In genomic region chr10:68578945-68579344, GRCh38 we compare ENCODE assay signal across 28 cellular contexts.
"Had no signal": no experiment of that assay in that cellular context is flagged by ENCODE, and none has a peak within 500 bp of the region (broad histone marks: within the 10 kb centered on the region; RNA-seq: fewer than 3 reads in every experiment).

No MANE protein-coding gene starts in this region.

- ATAC-seq: activated T-cell treated with anti-CD3 and anti-CD28 coated beads, Interleukin-2, amount 50 U/mL, for 4 hours; activated T-helper 17 cell treated with anti-CD3 and anti-CD28 coated beads, Interleukin-2, amount 50 U/mL, for 72 hours; left colon; stimulated activated naive B cell treated with anti-CD40 and anti-IgM and Interleukin-4, amounts not matched to agents 10 μg/mL and 1 μg/mL and 100 μg/mL, for 72 hours had no signal

- H3K4me3 ChIP-seq: esophagus squamous epithelium, right atrium auricular region, stomach, thyroid gland, upper lobe of left lung, vagina had no signal

- H3K27me3 ChIP-seq: esophagus squamous epithelium, right atrium auricular region, stomach, thyroid gland, upper lobe of left lung, vagina had no signal

- H3K9me3 Mint-ChIP-seq: activated CD4-positive, alpha-beta memory T cell treated with anti-CD3 and anti-CD28 coated beads, Interleukin-2, amount 10 ng/mL, durations not matched to agents 7 days and 5 days; activated CD4-positive, alpha-beta T cell treated with anti-CD3 and anti-CD28 coated beads, Interleukin-2, amount 10 ng/mL, durations not matched to agents 7 days and 5 days; activated T-cell treated with anti-CD3 and anti-CD28 coated beads, Interleukin-2, amount 50 U/mL, for 4 hours; activated T-helper 17 cell treated with anti-CD3 and anti-CD28 coated beads, Interleukin-2, amount 50 U/mL, for 72 hours; mesothelial cell of epicardium; naive B cell; neural crest cell; stimulated activated naive B cell treated with anti-CD40 and anti-IgM and Interleukin-4, amounts not matched to agents 10 μg/mL and 1 μg/mL and 100 μg/mL, for 72 hours had no signal

- DNase-seq: activated CD4-positive, alpha-beta memory T cell treated with anti-CD3 and anti-CD28 coated beads, Interleukin-2, amount 10 ng/mL, durations not matched to agents 7 days and 5 days; activated CD4-positive, alpha-beta T cell treated with anti-CD3 and anti-CD28 coated beads for 1 hour; activated CD4-positive, alpha-beta T cell treated with anti-CD3 and anti-CD28 coated beads, Interleukin-2, amount 10 ng/mL, durations not matched to agents 7 days and 5 days; activated gamma-delta T cell treated with Interleukin-2 at 50 U/mL for 16 hours; activated naive CD4-positive, alpha-beta T cell treated with anti-CD3 and anti-CD28 coated beads, Interleukin-2, amount 50 U/mL, for 16 hours; activated T-cell treated with anti-CD3 and anti-CD28 coated beads, Interleukin-2, amount 50 U/mL, for 4 hours; amygdala; central memory CD4-positive, alpha-beta T cell; dermis blood vessel endothelial cell; effector CD4-positive, alpha-beta T cell; esophagus squamous epithelium; glutamatergic neuron; islet precursor cell; left colon; naive B cell; occipital lobe; stimulated activated CD4-positive, alpha-beta T cell treated with anti-CD3 and anti-CD28 coated beads, Interleukin-15, amount 100 ng/mL, for 24 hours; stimulated activated CD4-positive, alpha-beta T cell treated with anti-CD3 and anti-CD28 coated beads, Interleukin-2, amount 100 ng/mL, for 24 hours; stimulated activated naive B cell treated with anti-CD40 and anti-IgM and Interleukin-4, amounts not matched to agents 10 μg/mL and 1 μg/mL and 100 μg/mL, for 72 hours; stomach; T-helper 2 cell; thyroid gland; upper lobe of left lung had no signal

- H3K36me3 Mint-ChIP-seq: naive B cell; stimulated activated naive B cell treated with anti-CD40 and anti-IgM and Interleukin-4, amounts not matched to agents 10 μg/mL and 1 μg/mL and 100 μg/mL, for 72 hours had no signal

- H3K27ac ChIP-seq: esophagus squamous epithelium, right atrium auricular region, stomach, thyroid gland, upper lobe of left lung, vagina had no signal

- H3K9me3 ChIP-seq: esophagus squamous epithelium, right atrium auricular region, stomach, thyroid gland, upper lobe of left lung, vagina had no signal

- H3K36me3 ChIP-seq: right atrium auricular region, thyroid gland, upper lobe of left lung, vagina had no signal

- H3K4me3 Mint-ChIP-seq: activated CD4-positive, alpha-beta memory T cell treated with anti-CD3 and anti-CD28 coated beads, Interleukin-2, amount 10 ng/mL, durations not matched to agents 7 days and 5 days; activated CD4-positive, alpha-beta T cell treated with anti-CD3 and anti-CD28 coated beads, Interleukin-2, amount 10 ng/mL, durations not matched to agents 7 days and 5 days; activated T-cell treated with anti-CD3 and anti-CD28 coated beads, Interleukin-2, amount 50 U/mL, for 4 hours; activated T-helper 17 cell treated with anti-CD3 and anti-CD28 coated beads, Interleukin-2, amount 50 U/mL, for 72 hours; mesothelial cell of epicardium; naive B cell; neural crest cell; stimulated activated naive B cell treated with anti-CD40 and anti-IgM and Interleukin-4, amounts not matched to agents 10 μg/mL and 1 μg/mL and 100 μg/mL, for 72 hours had no signal

- H3K27me3 Mint-ChIP-seq: activated CD4-positive, alpha-beta memory T cell treated with anti-CD3 and anti-CD28 coated beads, Interleukin-2, amount 10 ng/mL, durations not matched to agents 7 days and 5 days; activated CD4-positive, alpha-beta T cell treated with anti-CD3 and anti-CD28 coated beads, Interleukin-2, amount 10 ng/mL, durations not matched to agents 7 days and 5 days; activated T-helper 17 cell treated with anti-CD3 and anti-CD28 coated beads, Interleukin-2, amount 50 U/mL, for 72 hours had no signal

- H3K4me1 Mint-ChIP-seq: activated CD4-positive, alpha-beta memory T cell treated with anti-CD3 and anti-CD28 coated beads, Interleukin-2, amount 10 ng/mL, durations not matched to agents 7 days and 5 days; activated CD4-positive, alpha-beta T cell treated with anti-CD3 and anti-CD28 coated beads, Interleukin-2, amount 10 ng/mL, durations not matched to agents 7 days and 5 days; mesothelial cell of epicardium; naive B cell; neural crest cell; stimulated activated naive B cell treated with anti-CD40 and anti-IgM and Interleukin-4, amounts not matched to agents 10 μg/mL and 1 μg/mL and 100 μg/mL, for 72 hours had no signal

- H3K27ac Mint-ChIP-seq: activated CD4-positive, alpha-beta memory T cell treated with anti-CD3 and anti-CD28 coated beads, Interleukin-2, amount 10 ng/mL, durations not matched to agents 7 days and 5 days; activated CD4-positive, alpha-beta T cell treated with anti-CD3 and anti-CD28 coated beads, Interleukin-2, amount 10 ng/mL, durations not matched to agents 7 days and 5 days; activated T-helper 17 cell treated with anti-CD3 and anti-CD28 coated beads, Interleukin-2, amount 50 U/mL, for 72 hours; mesothelial cell of epicardium; naive B cell; stimulated activated naive B cell treated with anti-CD40 and anti-IgM and Interleukin-4, amounts not matched to agents 10 μg/mL and 1 μg/mL and 100 μg/mL, for 72 hours had no signal

- H3K4me1 ChIP-seq: esophagus squamous epithelium, right atrium auricular region, upper lobe of left lung, vagina had no signal
